ENCODE assay signal across 39 cellular contexts in the genomic region with DNA sequence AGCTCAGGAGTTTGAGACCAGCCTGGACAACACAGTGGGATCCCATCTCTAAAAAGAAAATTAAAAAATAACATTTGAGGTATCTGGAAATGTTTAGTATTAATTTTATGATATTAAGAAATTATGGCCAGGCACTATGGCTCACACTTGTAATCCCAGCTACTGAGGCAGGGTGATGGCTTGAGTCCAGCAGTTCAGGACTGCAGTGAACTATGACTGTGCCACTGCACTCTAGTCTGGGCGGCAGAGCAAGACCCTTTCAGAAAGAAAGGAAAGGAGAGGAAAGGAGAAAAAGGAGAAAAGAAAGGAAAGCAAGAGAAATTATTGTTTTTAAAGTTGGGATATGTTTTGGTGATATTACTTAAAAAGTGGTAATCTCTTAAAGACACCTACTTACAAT. TPM values are rescaled to one million over a fixed set of nuclear protein-coding genes. Genes with fewer than 3 reads are reported as not detected.
A peak's percentile ranks its signal among the peaks of the same experiment; 100 is the strongest.
DNase-seq lines count a peak whose midpoint lies in the region; ATAC-seq and TF ChIP-seq lines count a peak whose summit lies in the region.
"Had no signal": no experiment of that assay in that cellular context is flagged by ENCODE, and none has a peak within 500 bp of the region (broad histone marks: within the 10 kb centered on the region; RNA-seq: fewer than 3 reads in every experiment).

No MANE protein-coding gene starts in this region.

- TF ChIP-seq RAD21 in HCT116 (IDR thresholded peaks at IDR 0.05; ENCODE audit: low read depth), result no peak

- 57 to 58% methylated on average over 1 of the region's 1 CpG for WGBS in thyroid gland, 2 donors

- peaks cover 9 to 19% of the 10 kb centered on the region in 2 experiments; a peak in 3 of 4 replicates for H3K4me1 ChIP-seq in HCT116 (ENCODE audit: control insufficient read depth in 1 of 2, insufficient read depth in 2 of 2, low read length in 2 of 2)
- H3K4me1 ChIP-seq in HEK293 (ENCODE audit: control insufficient read depth, insufficient read depth, low read length), result peaks cover 9% of the 10 kb centered on the region
- H3K4me1 ChIP-seq in thyroid gland, result peaks cover 0 to 6% of the 10 kb centered on the region in 2 donors
- H3K4me1 ChIP-seq: BE2C had no signal

- H3K27ac ChIP-seq in HCT116 (ENCODE audit: low read depth, low read length) (no peak overlapping the region), HEK293 (ENCODE audit: extremely low read depth, low read depth, low read length) (no peak overlapping the region), thyroid gland (no peak overlapping the region), dorsolateral prefrontal cortex (no peak overlapping the region)
- H3K27ac ChIP-seq: 22Rv1; A549; BLaER1; BLaER1 treated with 17β-estradiol and CSF1 and Interleukin-3, amounts not matched to agents 10 nM and 100 nM; C4-2B had no signal

- H4K20me1 ChIP-seq in HCT116 (ENCODE audit: insufficient read depth), result no peaks in the 10 kb centered on the region
- H4K20me1 ChIP-seq: BLaER1 treated with 17β-estradiol and CSF1 and Interleukin-3, amounts not matched to agents 10 nM and 100 nM had no signal

- H3K4me3 Mint-ChIP-seq in activated CD4-positive, alpha-beta T cell treated with anti-CD3 and anti-CD28 coated beads, Interleukin-2, amount 10 ng/mL, durations not matched to agents 7 days and 5 days, result no peak overlapping the region
- no peak overlapping the region for H3K4me3 Mint-ChIP-seq in activated CD4-positive, alpha-beta T cell treated with anti-CD3 and anti-CD28 coated beads, Interleukin-2, amount 10 ng/mL, durations not matched to agents 24 days and 14 days
- H3K4me3 Mint-ChIP-seq: B cell; CD8-positive, alpha-beta T cell had no signal

- POLR2A ChIA-PET in activated CD4-positive, alpha-beta T cell treated with anti-CD3 and anti-CD28 coated beads, Interleukin-2, amount 10 ng/mL, durations not matched to agents 7 days and 5 days (lab: Charles Lee), result no interaction called here
- POLR2A ChIA-PET in HCT116 (lab: Charles Lee) (no interaction called here), HEK293 (lab: Yijun Ruan, JAX) (no interaction called here)

- peaks cover 4% of the 10 kb centered on the region for H3K36me3 Mint-ChIP-seq in activated CD4-positive, alpha-beta T cell treated with anti-CD3 and anti-CD28 coated beads, Interleukin-2, amount 10 ng/mL, durations not matched to agents 7 days and 5 days (ENCODE audit: low read depth)
- H3K36me3 Mint-ChIP-seq in activated CD4-positive, alpha-beta T cell treated with anti-CD3 and anti-CD28 coated beads, Interleukin-2, amount 10 ng/mL, durations not matched to agents 24 days and 14 days (ENCODE audit: low read depth), result peaks cover 8% of the 10 kb centered on the region
- H3K36me3 Mint-ChIP-seq: CD4-positive, CD25-positive, alpha-beta regulatory T cell had no signal

- peaks cover 31% of the 10 kb centered on the region for H3K4me1 Mint-ChIP-seq in activated CD4-positive, alpha-beta T cell treated with anti-CD3 and anti-CD28 coated beads, Interleukin-2, amount 10 ng/mL, durations not matched to agents 7 days and 5 days
- H3K4me1 Mint-ChIP-seq in activated CD4-positive, alpha-beta T cell treated with anti-CD3 and anti-CD28 coated beads, Interleukin-2, amount 10 ng/mL, durations not matched to agents 24 days and 14 days, result peaks cover 22% of the 10 kb centered on the region

- TF ChIP-seq POLR2A in HCT116 (IDR thresholded peaks at IDR 0.05; ENCODE audit: borderline replicate concordance, extremely low read depth, insufficient read depth, insufficient read length) (no peak), thyroid gland (IDR thresholded peaks at IDR 0.05) (no peak)

- peak overlapping the region; percentile 43 for H3K27ac Mint-ChIP-seq in activated CD4-positive, alpha-beta T cell treated with anti-CD3 and anti-CD28 coated beads, Interleukin-2, amount 10 ng/mL, durations not matched to agents 7 days and 5 days
- H3K27ac Mint-ChIP-seq in activated CD4-positive, alpha-beta T cell treated with anti-CD3 and anti-CD28 coated beads, Interleukin-2, amount 10 ng/mL, durations not matched to agents 24 days and 14 days, result no peak overlapping the region
- H3K27ac Mint-ChIP-seq: B cell; CD14-positive monocyte; CD4-positive, alpha-beta T cell; CD8-positive, alpha-beta T cell had no signal

- no peaks in the 10 kb centered on the region for H3K9me2 ChIP-seq in HCT116 (ENCODE audit: insufficient read depth)

- H3K4me2 ChIP-seq in HCT116 (ENCODE audit: low read length), result no peak overlapping the region
- H3K4me2 ChIP-seq: A549, BLaER1 had no signal

- CTCF ChIA-PET in activated CD4-positive, alpha-beta T cell treated with anti-CD3 and anti-CD28 coated beads, Interleukin-2, amount 10 ng/mL, durations not matched to agents 7 days and 5 days (lab: Charles Lee), result no interaction called here
- CTCF ChIA-PET in HCT116 (lab: Charles Lee) (no interaction called here), HEK293 (lab: Yijun Ruan, JAX) (no interaction called here)

- H3K27me3 Mint-ChIP-seq in activated CD4-positive, alpha-beta T cell treated with anti-CD3 and anti-CD28 coated beads, Interleukin-2, amount 10 ng/mL, durations not matched to agents 7 days and 5 days, result peaks cover 16% of the 10 kb centered on the region
- peaks cover 23% of the 10 kb centered on the region for H3K27me3 Mint-ChIP-seq in activated CD4-positive, alpha-beta T cell treated with anti-CD3 and anti-CD28 coated beads, Interleukin-2, amount 10 ng/mL, durations not matched to agents 24 days and 14 days
- H3K27me3 Mint-ChIP-seq: CD4-positive, alpha-beta T cell had no signal

- no peaks in the 10 kb centered on the region for H3K36me3 ChIP-seq in HCT116 (ENCODE audit: control insufficient read depth in 1 of 2, insufficient read depth in 2 of 2, low read length in 2 of 2)
- H3K36me3 ChIP-seq in HEK293 (ENCODE audit: control insufficient read depth in 2 of 2, insufficient read depth in 1 of 2, low read length in 2 of 2), result no peaks in the 10 kb centered on the region; a peak in 1 of 3 replicates
- no peaks in the 10 kb centered on the region for H3K36me3 ChIP-seq in thyroid gland
- H3K36me3 ChIP-seq: BE2C; BLaER1; BLaER1 treated with 17β-estradiol and CSF1 and Interleukin-3, amounts not matched to agents 10 nM and 100 nM had no signal

- no peak overlapping the region for H3K4me3 ChIP-seq in HCT116 (replicated peaks in 1 of 2; ENCODE audit: low read depth in 1 of 2, low read length in 2 of 2)
- no peak overlapping the region for H3K4me3 ChIP-seq in HEK293 (ENCODE audit: low read depth, low read length)
- H3K4me3 ChIP-seq in thyroid gland (replicated peaks in 1 of 3), result no peak overlapping the region
- H3K4me3 ChIP-seq in foreskin fibroblast (ENCODE audit: low read depth in 1 of 2, low read length in 2 of 2), result no peak overlapping the region
- H3K4me3 ChIP-seq in dorsolateral prefrontal cortex, result no peak overlapping the region
- H3K4me3 ChIP-seq: A549; BLaER1; BLaER1 treated with 17β-estradiol and CSF1 and Interleukin-3, amounts not matched to agents 10 nM and 100 nM had no signal

- no peak overlapping the region for H2AFZ ChIP-seq in HCT116 (ENCODE audit: low read depth, low read length, poor library complexity, severe bottlenecking)

- H3K79me2 ChIP-seq in HCT116 (ENCODE audit: insufficient read depth, low read length), result peaks cover 22% of the 10 kb centered on the region

- intact Hi-C loops in activated CD4-positive, alpha-beta T cell treated with anti-CD3 and anti-CD28 coated beads, Interleukin-2, amount 10 ng/mL, durations not matched to agents 24 days and 14 days (cut with micrococcal nuclease), result loop anchor here (10.0 kb wide), 3 partner anchors 128 to 758 kb away; a partner anchor contains a TSS
- intact Hi-C loops in HCT116 (cut with micrococcal nuclease) (no loop called here), thyroid gland (cut with DNase I) (no loop called here), dorsolateral prefrontal cortex (cut with DNase I) (no loop called here)

- H3K27me3 ChIP-seq in HCT116 (ENCODE audit: insufficient read depth, low read length), result no peaks in the 10 kb centered on the region
- H3K27me3 ChIP-seq in thyroid gland, result no peaks in the 10 kb centered on the region
- H3K27me3 ChIP-seq in dorsolateral prefrontal cortex, result no peaks in the 10 kb centered on the region
- H3K27me3 ChIP-seq: BE2C; BLaER1; BLaER1 treated with 17β-estradiol and CSF1 and Interleukin-3, amounts not matched to agents 10 nM and 100 nM had no signal

- H3K9me3 ChIP-seq in HCT116 (ENCODE audit: control insufficient read depth in 1 of 2, insufficient read depth in 1 of 2, low read depth in 1 of 2, low read length in 2 of 2) (no peaks in the 10 kb centered on the region), HEK293 (ENCODE audit: control insufficient read depth, insufficient read depth, low read depth, low read length) (no peaks in the 10 kb centered on the region), thyroid gland (no peaks in the 10 kb centered on the region)
- H3K9me3 ChIP-seq: A549; BE2C; BLaER1; BLaER1 treated with 17β-estradiol and CSF1 and Interleukin-3, amounts not matched to agents 10 nM and 100 nM; Caco-2 had no signal

- H3K9ac ChIP-seq in HCT116 (ENCODE audit: low read length), result no peak overlapping the region
- H3K9ac ChIP-seq: BLaER1; BLaER1 treated with 17β-estradiol and CSF1 and Interleukin-3, amounts not matched to agents 10 nM and 100 nM had no signal

- H3K9me3 Mint-ChIP-seq in activated CD4-positive, alpha-beta T cell treated with anti-CD3 and anti-CD28 coated beads, Interleukin-2, amount 10 ng/mL, durations not matched to agents 7 days and 5 days, result no peaks in the 10 kb centered on the region
- H3K9me3 Mint-ChIP-seq in activated CD4-positive, alpha-beta T cell treated with anti-CD3 and anti-CD28 coated beads, Interleukin-2, amount 10 ng/mL, durations not matched to agents 24 days and 14 days, result no peaks in the 10 kb centered on the region
- H3K9me3 Mint-ChIP-seq: CD4-positive, alpha-beta memory T cell; CD4-positive, alpha-beta T cell; CD8-positive, alpha-beta memory T cell; CD8-positive, alpha-beta T cell had no signal

- DNase-seq in activated CD4-positive, alpha-beta T cell treated with anti-CD3 and anti-CD28 coated beads, Interleukin-2, amount 10 ng/mL, durations not matched to agents 7 days and 5 days, result no peak
- DNase-seq in activated CD4-positive, alpha-beta T cell treated with anti-CD3 and anti-CD28 coated beads, Interleukin-2, amount 10 ng/mL, durations not matched to agents 24 days and 14 days, result no peak
- DNase-seq in HCT116 (ENCODE audit: low read depth, low spot score) (no peak), thyroid gland (peak; percentile 59 to 63), foreskin fibroblast (no peak), dorsolateral prefrontal cortex (no peak)
- DNase-seq in stimulated activated CD4-positive, alpha-beta T cell treated with anti-CD3 and anti-CD28 coated beads, Interleukin-2, amount 100 ng/mL, for 48 hours, result no peak
- DNase-seq: 8988T; ACHN; AML-193; BE2C; C1 segment of cervical spinal cord; Caco-2; Calu3; CD4-positive, alpha-beta memory T cell; CD4-positive, alpha-beta T cell; CD4-positive, CD25-positive, alpha-beta regulatory T cell; CD8-positive, alpha-beta memory T cell; CD8-positive, alpha-beta T cell; COR-L47; DMS 273 treated with DMSO at 0.1 percent for 48 hours; DMS153; DMS53; DMS79; DMS79 treated with DMSO at 0.1 percent for 48 hours; DND-41; EL had no signal

- ATAC-seq in HCT116, result no peak
- ATAC-seq: A549; CD8-positive, alpha-beta T cell had no signal

- no TSS peak for BruUV-seq in HCT116 (replicated peaks; lab: Mats Ljungman, UMichigan)

- TF ChIP-seq CTCF in HCT116 (IDR thresholded peaks at IDR 0.05 in 2 of 3, conservative IDR thresholded peaks at IDR 0.05 in 1 of 3; ENCODE audit: borderline replicate concordance in 1 of 3, insufficient read depth in 1 of 3, low read depth in 2 of 3, low read length in 2 of 3) (no peak), HEK293 (tag by site-specific recombination; IDR thresholded peaks at IDR 0.05) (no peak), thyroid gland (IDR thresholded peaks at IDR 0.05) (no peak), foreskin fibroblast (IDR thresholded peaks at IDR 0.05; ENCODE audit: low read depth, low read length) (no peak), dorsolateral prefrontal cortex (IDR thresholded peaks at IDR 0.05 in 54 of 56, conservative IDR thresholded peaks at IDR 0.05 in 2 of 56; ENCODE audit: low read depth in 1 of 56, partially characterized antibody in 56 of 56) (no peak)

- RAD21 ChIA-PET in HCT116 (lab: Charles Lee; ENCODE audit: low non-redundant PET in 1 of 2, low total read pairs in 2 of 2, uncharacterized antibody in 2 of 2, unreplicated experiment in 2 of 2), result no interaction called here

RNA-seq across cellular contexts. Expression of a gene that starts 2.5 kb away (rescaled TPM):
- 10 to 100 TPM; 16.0 to 18.6 TPM for total RNA-seq in activated CD4-positive, alpha-beta T cell treated with anti-CD3 and anti-CD28 coated beads, Interleukin-2, amount 10 ng/mL, durations not matched to agents 7 days and 5 days
- total RNA-seq in activated CD4-positive, alpha-beta T cell treated with anti-CD3 and anti-CD28 coated beads, Interleukin-2, amount 10 ng/mL, durations not matched to agents 24 days and 14 days, result 9.0 and 9.4 TPM in 2 replicates
- total RNA-seq in HCT116 (2021; ENCODE audit: unreplicated experiment) (17.1 TPM), thyroid gland (10 to 100 TPM; 43.3 to 49.7 (median 46.6) TPM), dorsolateral prefrontal cortex (10 to 100 TPM; 22.1 to 58.2 (median 37.5) TPM)
- polyA plus RNA-seq in HCT116 (2012), result 4.4 TPM in 2 replicates

RNA-seq across cellular contexts. Expression of a gene that starts 2.6 kb away (rescaled TPM):
- total RNA-seq in activated CD4-positive, alpha-beta T cell treated with anti-CD3 and anti-CD28 coated beads, Interleukin-2, amount 10 ng/mL, durations not matched to agents 7 days and 5 days, result under 1 TPM; 0.04 to 0.10 TPM
- 0.16 and 0.21 TPM in 2 replicates for total RNA-seq in activated CD4-positive, alpha-beta T cell treated with anti-CD3 and anti-CD28 coated beads, Interleukin-2, amount 10 ng/mL, durations not matched to agents 24 days and 14 days
- total RNA-seq in HCT116 (2021; ENCODE audit: unreplicated experiment) (not detected), thyroid gland (under 1 TPM in 2 of 4 donors, not detected in 2; 0.22 to 0.67 TPM), dorsolateral prefrontal cortex (1 to 10 TPM in 73 of 120 experiments, under 1 TPM in 47; 0.18 to 3.0 (median 1.2) TPM)
- not detected in 2 replicates for polyA plus RNA-seq in HCT116 (2012)
- total RNA-seq: A172; A673; Calu3; CD4-positive, alpha-beta T cell; CD4-positive, CD25-positive, alpha-beta regulatory T cell; CD8-positive, alpha-beta T cell had no signal
- polyA plus RNA-seq: A549, AG04450, BJ, CD14-positive monocyte had no signal

Comparison
In these comparisons a context has a peak if more than half of its experiments do, and no peak if none do; other contexts are left out.
1. DNase-seq: peak in thyroid gland (2 of 2); none in activated CD4-positive, alpha-beta T cell treated with anti-CD3 and anti-CD28 coated beads, Interleukin-2, amount 10 ng/mL, durations not matched to agents 7 days and 5 days (single experiment), activated CD4-positive, alpha-beta T cell treated with anti-CD3 and anti-CD28 coated beads, Interleukin-2, amount 10 ng/mL, durations not matched to agents 24 days and 14 days (single experiment), HCT116 (single experiment), stimulated activated CD4-positive, alpha-beta T cell treated with anti-CD3 and anti-CD28 coated beads, Interleukin-2, amount 100 ng/mL, for 48 hours (0 of 2), foreskin fibroblast (0 of 2) and dorsolateral prefrontal cortex (0 of 10).